In the genomic region with DNA sequence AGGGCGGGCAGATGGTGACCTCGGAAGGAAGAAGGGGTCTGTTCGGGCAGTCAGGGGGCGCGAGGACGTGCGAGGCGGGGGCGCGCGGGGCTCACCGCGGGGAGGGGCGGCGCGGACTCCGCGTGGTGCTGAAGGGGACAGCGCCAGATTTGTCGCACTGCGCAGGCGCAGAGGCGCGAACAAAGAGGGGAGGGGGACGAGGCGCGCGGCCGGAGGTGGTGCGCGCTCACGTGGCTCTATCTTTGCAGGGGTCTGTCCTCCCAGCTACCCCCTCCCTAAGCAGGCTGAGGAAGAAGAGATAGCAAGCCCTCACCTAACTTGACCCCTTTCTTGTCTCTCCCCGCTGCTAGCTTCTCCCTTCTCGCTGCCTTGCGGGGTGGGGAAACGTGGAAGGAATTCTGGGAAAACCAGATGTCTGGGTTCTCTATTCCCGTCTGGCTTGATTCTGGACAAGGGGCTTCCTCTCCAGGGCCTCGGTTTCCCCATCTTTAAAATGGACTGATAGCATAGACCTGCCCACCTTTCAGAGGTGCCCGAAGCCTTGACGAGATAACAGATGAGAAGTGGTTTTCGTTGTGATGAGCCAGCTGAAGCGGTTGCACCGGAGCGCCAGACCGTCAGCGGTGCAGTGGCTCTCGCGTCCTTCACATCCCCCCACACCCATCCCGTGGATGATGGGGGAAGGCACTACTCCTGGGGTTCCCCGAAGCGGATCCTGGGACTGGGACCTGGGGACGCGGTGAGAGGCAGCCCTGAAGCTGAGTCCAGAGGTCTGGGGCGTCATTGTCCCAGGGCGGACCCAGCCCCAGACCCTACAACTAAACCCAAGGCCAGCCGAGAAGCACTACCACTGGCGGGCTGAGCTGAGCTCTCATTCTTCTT, we compare ENCODE assay signal across 8 cellular contexts. TPM values are rescaled to one million over a fixed set of nuclear protein-coding genes. Genes with fewer than 3 reads are reported as not detected.
A peak's percentile ranks its signal among the peaks of the same experiment; 100 is the strongest.
DNase-seq lines count a peak whose midpoint lies in the region; ATAC-seq and TF ChIP-seq lines count a peak whose summit lies in the region.

No MANE protein-coding gene starts in this region.

- H3K27me3 ChIP-seq in AG04450 (ENCODE audit: control insufficient read depth, insufficient read depth, low read length) (peaks cover 32% of the 10 kb centered on the region), HAP-1 (ENCODE audit: low read depth) (no peaks in the 10 kb centered on the region)

- H3K36me3 Mint-ChIP-seq in naive B cell: peaks cover 0 to 7% of the 10 kb centered on the region in 2 donors

- CTCF ChIA-PET in AG04450 (lab: Charles Lee): interaction anchor here (0.8 to 5.0 kb wide), 4 partner anchors 20 to 250 kb away, joined by 4 to 33 read pairs (median 8); no protein-coding TSS in a partner anchor

- in situ Hi-C loops in HAP-1 (cut with MboI; ENCODE audit: low sequenced_read_pairs): no loop called here

- peaks cover 18% of the 10 kb centered on the region for H3K36me3 ChIP-seq in HAP-1 (replicated peaks)

- POLR2A ChIA-PET in AG04450 (lab: Yijun Ruan, JAX): interaction anchor here (0.8 to 1.3 kb wide), 2 partner anchors 16 to 250 kb away, joined by 5 to 10 read pairs; no protein-coding TSS in a partner anchor

- H3K27ac ChIP-seq in AG04450 (ENCODE audit: low read depth, low read length): peak overlapping the region; percentile 84
- peak overlapping the region; percentile 74 for H3K27ac ChIP-seq in temporal lobe (ENCODE audit: low read depth, low read length)

- peaks cover 19 to 42% (median 35%) of the 10 kb centered on the region in 3 donors for H3K27me3 Mint-ChIP-seq in naive B cell

- no peaks in the 10 kb centered on the region for H3K9me3 Mint-ChIP-seq in naive B cell

- H3K4me1 Mint-ChIP-seq in naive B cell: peaks cover 24 to 41% (median 40%) of the 10 kb centered on the region in 3 donors

- H3K4me3 Mint-ChIP-seq in naive B cell: peak overlapping the region; percentile 94 to 100 (median 99)

- H3K4me3 ChIP-seq in AG04450 (ENCODE audit: low read depth, low read length) (peak overlapping the region; percentile 92), HAP-1 (peak overlapping the region; percentile 81), epithelial cell of esophagus (ENCODE audit: low read length) (peak overlapping the region; percentile 89)

- DNase-seq in AG04450 (ENCODE audit: low read depth, low spot score) (no peak), HAP-1 (ENCODE audit: low spot score in 2 of 2) (peak in 1 of 2 experiments; percentile 82), NCI-H69 (lab: John Stamatoyannopoulos, UW) (peak; percentile 89), activated T-cell treated with anti-CD3 and anti-CD28 coated beads for 4 hours (peak; percentile 53), epithelial cell of esophagus (ENCODE audit: low read depth) (no peak), naive B cell (peak; percentile 60), COLO829 (ENCODE audit: low spot score) (no peak)

- H3K4me1 ChIP-seq in HAP-1: peaks cover 19% of the 10 kb centered on the region

- no peaks in the 10 kb centered on the region; the same call in 1 of the 2 replicates for H3K9me3 ChIP-seq in AG04450 (ENCODE audit: control insufficient read depth, insufficient read depth, low read length)
- H3K9me3 ChIP-seq in HAP-1: no peaks in the 10 kb centered on the region

- TF ChIP-seq CTCF in AG04450 (IDR thresholded peaks at IDR 0.05; ENCODE audit: low read depth, low read length): no peak
- no peak for TF ChIP-seq CTCF in epithelial cell of esophagus (IDR thresholded peaks at IDR 0.05; ENCODE audit: insufficient read depth, low read depth, low read length, missing control alignments)

- no peak for ATAC-seq in naive B cell (ENCODE audit: low read depth in 2 of 2)

- H3K27ac Mint-ChIP-seq in naive B cell: peak overlapping the region in 4 of 6 donors; percentile 60 to 98 (median 98)

RNA-seq across cellular contexts. Expression of a gene that starts 0.8 kb away (rescaled TPM):
- 2.7 and 4.3 TPM in 2 replicates for polyA plus RNA-seq in AG04450 (2011; rRNA removed)
- polyA minus RNA-seq in AG04450 (2011; rRNA and poly(A)+ RNA removed): 0.74 and 1.5 TPM in 2 replicates
- 10 to 100 TPM; 15.9 to 24.9 (median 20.9) TPM for polyA plus RNA-seq in naive B cell (ENCODE audit: low read depth in 6 of 6)
- total RNA-seq in temporal lobe: 13.8 TPM

RNA-seq across cellular contexts. Expression of a gene that starts 1.2 kb away (rescaled TPM):
- polyA plus RNA-seq in AG04450 (2011; rRNA removed): 5.5 and 8.2 TPM in 2 replicates
- 5.6 and 8.5 TPM in 2 replicates for polyA minus RNA-seq in AG04450 (2011; rRNA and poly(A)+ RNA removed)
- polyA plus RNA-seq in naive B cell (ENCODE audit: low read depth in 6 of 6): 1 to 10 TPM in 4 of 6 donors, under 1 TPM in 2; 0.66 to 2.3 (median 1.5) TPM
- 99.6 TPM for total RNA-seq in temporal lobe

RNA-seq across cellular contexts. Expression of a gene that starts 12.6 kb away (rescaled TPM):
- polyA plus RNA-seq in AG04450 (2011; rRNA removed): 61.1 and 68.6 TPM in 2 replicates
- 33.3 and 43.0 TPM in 2 replicates for polyA minus RNA-seq in AG04450 (2011; rRNA and poly(A)+ RNA removed)
- 10 to 100 TPM; 50.3 to 82.3 (median 59.4) TPM for polyA plus RNA-seq in naive B cell (ENCODE audit: low read depth in 6 of 6)
- 50.9 TPM for total RNA-seq in temporal lobe

RNA-seq across cellular contexts. Expression of a gene that starts 24.3 kb away (rescaled TPM):
- polyA plus RNA-seq in AG04450 (2011; rRNA removed) (26.1 and 29.3 TPM in 2 replicates), naive B cell (ENCODE audit: low read depth in 6 of 6) (10 to 100 TPM; 24.2 to 49.4 (median 34.7) TPM)
- polyA minus RNA-seq in AG04450 (2011; rRNA and poly(A)+ RNA removed): 15.4 and 19.8 TPM in 2 replicates
- 1.5 TPM for total RNA-seq in temporal lobe

RNA-seq across cellular contexts. Expression of a gene that starts 31.5 kb away (rescaled TPM):
- 0.06 TPM in 1 of 2 replicates, not detected in the other for polyA plus RNA-seq in AG04450 (2011; rRNA removed)
- not detected in 2 replicates for polyA minus RNA-seq in AG04450 (2011; rRNA and poly(A)+ RNA removed)
- polyA plus RNA-seq in naive B cell (ENCODE audit: low read depth in 6 of 6): 1 to 10 TPM in 3 of 6 donors, under 1 TPM in 3; 0.29 to 1.9 (median 0.99) TPM
- under 0.01 TPM for total RNA-seq in temporal lobe

Comparison
In these comparisons a context has a peak if more than half of its experiments do, and no peak if none do; other contexts are left out.
1. DNase-seq: peak in NCI-H69 (single experiment), activated T-cell treated with anti-CD3 and anti-CD28 coated beads for 4 hours (single experiment) and naive B cell (single experiment); none in AG04450 (single experiment), epithelial cell of esophagus (single experiment) and COLO829 (single experiment).
2. Peak in every context shown above with its lines, with median percentiles within 50 percentile points of each other: H3K4me3 ChIP-seq.